ENCODE assay signal across 8 cellular contexts in genomic region chr7:86814980-86815379, GRCh38.
DNase-seq lines count a peak whose midpoint lies in the region; ATAC-seq and TF ChIP-seq lines count a peak whose summit lies in the region.

No MANE protein-coding gene starts in this region.

- H3K4me3 Mint-ChIP-seq in endodermal cell = no peak overlapping the region
- H3K4me3 Mint-ChIP-seq in activated naive CD8-positive, alpha-beta T cell treated with anti-CD3 and anti-CD28 coated beads, Interleukin-2, amount 50 U/mL, for 24 hours = no peak overlapping the region

- H3K36me3 Mint-ChIP-seq in endodermal cell (ENCODE audit: low read depth) = no peaks in the 10 kb centered on the region
- no peaks in the 10 kb centered on the region for H3K36me3 Mint-ChIP-seq in activated naive CD8-positive, alpha-beta T cell treated with anti-CD3 and anti-CD28 coated beads, Interleukin-2, amount 50 U/mL, for 24 hours (ENCODE audit: low read depth)

- H3K9ac ChIP-seq in endodermal cell (ENCODE audit: extremely low read depth, low read length, poor library complexity, severe bottlenecking) = no peak overlapping the region

- no peaks in the 10 kb centered on the region for H3K27me3 ChIP-seq in endodermal cell (ENCODE audit: control insufficient read depth, insufficient read depth, low read length, poor library complexity, severe bottlenecking)

- H3K9me3 Mint-ChIP-seq in endodermal cell = no peaks in the 10 kb centered on the region
- H3K9me3 Mint-ChIP-seq in activated naive CD8-positive, alpha-beta T cell treated with anti-CD3 and anti-CD28 coated beads, Interleukin-2, amount 50 U/mL, for 24 hours = peaks cover 7% of the 10 kb centered on the region

- H3K27me3 Mint-ChIP-seq in endodermal cell (ENCODE audit: insufficient read depth) = peaks cover 2% of the 10 kb centered on the region
- peaks cover 2% of the 10 kb centered on the region for H3K27me3 Mint-ChIP-seq in activated naive CD8-positive, alpha-beta T cell treated with anti-CD3 and anti-CD28 coated beads, Interleukin-2, amount 50 U/mL, for 24 hours

- 28% methylated on average over 4 of the region's 4 CpGs; no CpG with 5 or more reads in 1 of the 2 experiments for WGBS in endodermal cell (ENCODE audit: insufficient coverage in 1 of 2, insufficient read length in 1 of 2), 2 experiments

- TF ChIP-seq CTCF in endodermal cell (conservative IDR thresholded peaks at IDR 0.05) = peak; percentile 84
- TF ChIP-seq CTCF in retinal pigment epithelial cell (conservative IDR thresholded peaks at IDR 0.05; ENCODE audit: low read depth, low read length) = peak; percentile 64

- ATAC-seq in GM19351 (IDR thresholded peaks at IDR 0.05; ENCODE audit: unreplicated experiment) = peak; percentile 72
- no peak for ATAC-seq in activated naive CD8-positive, alpha-beta T cell treated with anti-CD3 and anti-CD28 coated beads, Interleukin-2, amount 50 U/mL, for 24 hours

- DNase-seq in AG20443 (ENCODE audit: low spot score) (peak; percentile 13), NCI-H446 (lab: John Stamatoyannopoulos, UW) (peak; percentile 16 to 41), endodermal cell (peak; percentile 59), retinal pigment epithelial cell (ENCODE audit: low read depth) (no peak)
- DNase-seq in activated naive CD8-positive, alpha-beta T cell treated with anti-CD3 and anti-CD28 coated beads, Interleukin-2, amount 50 U/mL, for 24 hours = no peak
- no peak for DNase-seq in stimulated activated CD4-positive, alpha-beta T cell treated with anti-CD3 and anti-CD28 coated beads, Interleukin-2, amount 100 ng/mL, for 24 hours
- no peak for DNase-seq in stimulated activated naive CD4-positive, alpha-beta T cell (lab: John Stamatoyannopoulos, UW)

- H3K4me1 ChIP-seq in endodermal cell (ENCODE audit: control insufficient read depth, insufficient read depth, low read length) = no peaks in the 10 kb centered on the region

- H3K36me3 ChIP-seq in endodermal cell (ENCODE audit: control insufficient read depth, insufficient read depth, low read length) = no peaks in the 10 kb centered on the region

- H3K4me1 Mint-ChIP-seq in endodermal cell = peaks cover 2% of the 10 kb centered on the region
- H3K4me1 Mint-ChIP-seq in activated naive CD8-positive, alpha-beta T cell treated with anti-CD3 and anti-CD28 coated beads, Interleukin-2, amount 50 U/mL, for 24 hours = no peaks in the 10 kb centered on the region

- no peaks in the 10 kb centered on the region for H3K9me3 ChIP-seq in endodermal cell (ENCODE audit: control insufficient read depth, low read length)

- H3K4me3 ChIP-seq in endodermal cell (ENCODE audit: low read length) (no peak overlapping the region), retinal pigment epithelial cell (ENCODE audit: low read length) (no peak overlapping the region)

- H3K27ac Mint-ChIP-seq in endodermal cell = no peak overlapping the region
- H3K27ac Mint-ChIP-seq in activated naive CD8-positive, alpha-beta T cell treated with anti-CD3 and anti-CD28 coated beads, Interleukin-2, amount 50 U/mL, for 24 hours = no peak overlapping the region

- no peak overlapping the region for H3K27ac ChIP-seq in endodermal cell (ENCODE audit: low read depth, low read length)

Comparison
In these comparisons a context has a peak if more than half of its experiments do, and no peak if none do; other contexts are left out.
1. DNase-seq: peak in AG20443 (single experiment), NCI-H446 (2 of 2) and endodermal cell (single experiment); none in retinal pigment epithelial cell (single experiment), activated naive CD8-positive, alpha-beta T cell treated with anti-CD3 and anti-CD28 coated beads, Interleukin-2, amount 50 U/mL, for 24 hours (single experiment), stimulated activated CD4-positive, alpha-beta T cell treated with anti-CD3 and anti-CD28 coated beads, Interleukin-2, amount 100 ng/mL, for 24 hours (0 of 2) and stimulated activated naive CD4-positive, alpha-beta T cell (0 of 6).